In the genomic region with DNA sequence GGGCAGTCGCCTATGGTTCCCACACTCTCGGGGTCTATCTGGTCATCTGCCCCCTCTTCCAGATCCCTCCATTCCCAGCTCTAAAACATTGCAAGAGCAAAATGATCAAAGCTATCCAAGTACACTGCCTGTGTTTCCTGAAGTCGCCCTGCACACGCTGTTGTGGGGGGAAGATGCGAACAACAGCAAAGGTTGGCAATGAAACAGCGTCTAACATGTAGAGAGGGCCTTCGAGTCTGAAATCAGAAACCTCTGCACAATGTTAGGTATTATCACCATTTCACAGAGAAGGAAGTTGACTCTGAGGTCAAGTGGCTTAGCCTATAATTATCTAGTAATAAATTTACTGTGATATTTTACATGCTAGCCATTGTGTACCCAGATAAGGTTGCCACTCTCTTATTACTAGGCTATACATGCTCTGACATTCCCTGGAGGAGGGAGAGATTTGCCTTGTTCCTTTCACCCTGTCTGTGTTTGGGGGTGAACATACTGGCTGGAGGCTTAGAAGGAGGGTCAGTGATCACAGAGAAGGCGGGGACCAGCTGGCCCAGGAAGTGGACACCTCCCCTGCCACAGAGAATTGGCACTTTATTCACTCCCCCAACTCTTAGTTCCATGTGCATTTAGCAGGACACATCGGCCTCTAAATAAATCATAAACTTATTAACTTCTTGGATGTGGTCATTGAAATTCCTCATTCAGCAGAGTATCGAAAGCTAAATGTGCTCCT, we compare ENCODE assay signal across 13 cellular contexts. TPM values are rescaled to one million over a fixed set of nuclear protein-coding genes. Genes with fewer than 3 reads are reported as not detected.
DNase-seq lines count a peak whose midpoint lies in the region; ATAC-seq and TF ChIP-seq lines count a peak whose summit lies in the region.
"Had no signal": no experiment of that assay in that cellular context is flagged by ENCODE, and none has a peak within 500 bp of the region (broad histone marks: within the 10 kb centered on the region; RNA-seq: fewer than 3 reads in every experiment).

No MANE protein-coding gene starts in this region.

- H3K27ac ChIP-seq in SK-N-SH (ENCODE audit: low read depth in 2 of 2, low read length in 1 of 2) (peak overlapping the region; percentile 23 to 84; a peak in 2 of 4 replicates), right lobe of liver (no peak overlapping the region), PC-3 (ENCODE audit: low read length) (no peak overlapping the region)
- H3K27ac ChIP-seq: brain microvascular endothelial cell had no signal

- H3K36me3 ChIP-seq in SK-N-SH (replicated peaks in 1 of 2; ENCODE audit: control insufficient read depth in 1 of 2, insufficient read depth in 2 of 2, low read length in 1 of 2) (no peaks in the 10 kb centered on the region), right lobe of liver (no peaks in the 10 kb centered on the region), PC-3 (ENCODE audit: low read depth, low read length) (no peaks in the 10 kb centered on the region)
- H3K36me3 ChIP-seq: brain microvascular endothelial cell, gastroesophageal sphincter had no signal

- H3K4me1 ChIP-seq in SK-N-SH (ENCODE audit: control insufficient read depth in 1 of 2, insufficient read depth in 2 of 2, low read depth in 1 of 2, low read length in 1 of 2) = peaks cover 15 to 36% of the 10 kb centered on the region in 2 experiments; a peak in 3 of 4 replicates
- H3K4me1 ChIP-seq in right lobe of liver = no peaks in the 10 kb centered on the region
- no peaks in the 10 kb centered on the region for H3K4me1 ChIP-seq in PC-3 (ENCODE audit: insufficient read depth, low read length)

- no TSS peak for BruUV-seq in PC-3 (replicated peaks; lab: Mats Ljungman, UMichigan)

- TF ChIP-seq RAD21 in SK-N-SH (IDR thresholded peaks at IDR 0.05; ENCODE audit: low read length) = no peak

- intact Hi-C loops in right lobe of liver (cut with DNase I) (no loop called here), PC-3 (cut with micrococcal nuclease) (no loop called here), left colon (cut with DNase I, micrococcal nuclease) (no loop called here)

- H3K9ac ChIP-seq in SK-N-SH (no peak overlapping the region), PC-3 (ENCODE audit: low read length) (no peak overlapping the region)

- H3K9me3 ChIP-seq in SK-N-SH = no peaks in the 10 kb centered on the region
- H3K9me3 ChIP-seq in right lobe of liver = no peaks in the 10 kb centered on the region
- H3K9me3 ChIP-seq in PC-3 (ENCODE audit: low read length) = no peaks in the 10 kb centered on the region
- H3K9me3 ChIP-seq: gastroesophageal sphincter had no signal

- H3K79me2 ChIP-seq in SK-N-SH (ENCODE audit: insufficient read depth) (peaks cover 24% of the 10 kb centered on the region; the same call in 1 of the 2 replicates), PC-3 (ENCODE audit: low read length) (no peaks in the 10 kb centered on the region)

- CTCF ChIA-PET in SK-N-SH (lab: Yijun Ruan, JAX) = interaction anchor here (1.1 to 2.2 kb wide), 3 partner anchors 42 to 128 kb away, joined by 3 to 8 read pairs (median 4); no protein-coding TSS in a partner anchor
- CTCF ChIA-PET in PC-3 (lab: Charles Lee) = no interaction called here

- no peak overlapping the region for H3K4me3 ChIP-seq in SK-N-SH (ENCODE audit: low read depth in 2 of 2, low read length in 1 of 2)
- no peak overlapping the region for H3K4me3 ChIP-seq in right lobe of liver
- H3K4me3 ChIP-seq in PC-3 (ENCODE audit: low read length) = no peak overlapping the region
- H3K4me3 ChIP-seq: gastroesophageal sphincter had no signal

- H2AFZ ChIP-seq in SK-N-SH (ENCODE audit: low read depth) (no peak overlapping the region; the same call in 1 of the 2 replicates), PC-3 (ENCODE audit: low read length) (no peak overlapping the region)

- 73% methylated on average over 10 of the region's 10 CpGs for WGBS in SK-N-SH (ENCODE audit: low lambda C conversion rate)
- WGBS in right lobe of liver (ENCODE audit: insufficient coverage, low coverage, low lambda C conversion rate, missing lambda C conversion rate) = 69% methylated on average over 10 of the region's 10 CpGs

- no peak for TF ChIP-seq EP300 in SK-N-SH (IDR thresholded peaks at IDR 0.05; ENCODE audit: borderline replicate concordance in 1 of 2, low read depth in 1 of 2, low read length in 1 of 2)

- TF ChIP-seq CTCF in SK-N-SH (IDR thresholded peaks at IDR 0.05) = no peak
- no peak for TF ChIP-seq CTCF in right lobe of liver (IDR thresholded peaks at IDR 0.05)
- no peak for TF ChIP-seq CTCF in PC-3 (conservative IDR thresholded peaks at IDR 0.05; ENCODE audit: low read depth, low read length)

- POLR2A ChIA-PET in SK-N-SH (lab: Yijun Ruan, JAX) = no interaction called here
- POLR2A ChIA-PET in PC-3 (lab: Charles Lee; ENCODE audit: unreplicated experiment) = no interaction called here

- peak overlapping the region; percentile 8; the same call in 1 of the 2 replicates for H3K4me2 ChIP-seq in SK-N-SH
- no peak overlapping the region for H3K4me2 ChIP-seq in PC-3 (ENCODE audit: low read length)

- ATAC-seq in right lobe of liver (peak; percentile 22 to 57 (median 42)), PC-3 (no peak), left colon (no peak)
- ATAC-seq: gastroesophageal sphincter had no signal

- H3K27me3 ChIP-seq in SK-N-SH (ENCODE audit: insufficient read depth) (no peaks in the 10 kb centered on the region), right lobe of liver (no peaks in the 10 kb centered on the region), PC-3 (ENCODE audit: low read length) (no peaks in the 10 kb centered on the region)
- H3K27me3 ChIP-seq: brain microvascular endothelial cell, gastroesophageal sphincter had no signal

- DNase-seq in COLO668 (lab: John Stamatoyannopoulos, UW; ENCODE audit: unreplicated experiment) = peak; percentile 32
- peak in 2 of 3 experiments; percentile 75 to 98 for DNase-seq in NCI-H1417 (lab: John Stamatoyannopoulos, UW)
- peak; percentile 14 for DNase-seq in SK-N-SH
- no peak for DNase-seq in right lobe of liver
- DNase-seq in T1000 (lab: John Stamatoyannopoulos, UW) = no peak
- DNase-seq in PC-3 = no peak
- DNase-seq in NCI-H82 (lab: John Stamatoyannopoulos, UW) = no peak
- no peak for DNase-seq in left colon
- DNase-seq: brain microvascular endothelial cell, endodermal cell, GOT3, nucleus accumbens had no signal

- H3K9me2 ChIP-seq in SK-N-SH = no peaks in the 10 kb centered on the region
- no peaks in the 10 kb centered on the region for H3K9me2 ChIP-seq in PC-3 (replicated peaks; ENCODE audit: low read length)

- H3F3A ChIP-seq in SK-N-SH (replicated peaks; ENCODE audit: insufficient read depth) = peaks cover 17% of the 10 kb centered on the region
- no peaks in the 10 kb centered on the region for H3F3A ChIP-seq in PC-3 (ENCODE audit: low read length, unreplicated experiment)

- no peak for TF ChIP-seq POLR2A in right lobe of liver (IDR thresholded peaks at IDR 0.05)

- H4K20me1 ChIP-seq in SK-N-SH (ENCODE audit: insufficient read depth) (no peaks in the 10 kb centered on the region), PC-3 (ENCODE audit: low read length) (no peaks in the 10 kb centered on the region)

TF ChIP-seq in SK-N-SH, 30 proteins besides CTCF, POLR2A, EP300 and RAD21:
- TF ChIP-seq, protein P1, sequence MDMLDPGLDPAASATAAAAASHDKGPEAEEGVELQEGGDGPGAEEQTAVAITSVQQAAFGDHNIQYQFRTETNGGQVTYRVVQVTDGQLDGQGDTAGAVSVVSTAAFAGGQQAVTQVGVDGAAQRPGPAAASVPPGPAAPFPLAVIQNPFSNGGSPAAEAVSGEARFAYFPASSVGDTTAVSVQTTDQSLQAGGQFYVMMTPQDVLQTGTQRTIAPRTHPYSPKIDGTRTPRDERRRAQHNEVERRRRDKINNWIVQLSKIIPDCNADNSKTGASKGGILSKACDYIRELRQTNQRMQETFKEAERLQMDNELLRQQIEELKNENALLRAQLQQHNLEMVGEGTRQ (IDR thresholded peaks at IDR 0.05; ENCODE audit: borderline replicate concordance, low read depth, low read length) = no peak
TF ChIP-seq in SK-N-SH: peak in this region for 0.

RNA-seq across cellular contexts. Expression of a gene that starts 36.8 kb away (rescaled TPM):
- 6.4 and 12.8 TPM in 2 replicates for polyA plus RNA-seq in SK-N-SH (2012; rRNA removed)
- polyA plus RNA-seq in SK-N-SH (2012; cell fraction: cytosol; rRNA removed) = 12.7 and 15.4 TPM in 2 replicates
- polyA plus RNA-seq in SK-N-SH (2012; cell fraction: nucleus; rRNA removed) = 11.7 and 14.7 TPM in 2 replicates
- 1 to 10 TPM; 2.9 to 6.8 (median 4.8) TPM for total RNA-seq in right lobe of liver
- total RNA-seq in PC-3 (2014; rRNA removed) = 15.8 and 24.0 TPM in 2 replicates
- 10 to 100 TPM; 12.3 to 15.6 TPM for total RNA-seq in left colon

Comparison
In these comparisons a context has a peak if more than half of its experiments do, and no peak if none do; other contexts are left out.
1. DNase-seq: peak in COLO668 (single experiment), NCI-H1417 (2 of 3) and SK-N-SH (single experiment); none in right lobe of liver (0 of 3), T1000 (single experiment), PC-3 (single experiment), NCI-H82 (single experiment) and left colon (0 of 2).
2. H3K27ac ChIP-seq: peak in SK-N-SH (2 of 2); none in right lobe of liver (0 of 3) and PC-3 (single experiment).
3. ATAC-seq: peak in right lobe of liver (4 of 4); none in PC-3 (single experiment) and left colon (single experiment).